In the genomic region with DNA sequence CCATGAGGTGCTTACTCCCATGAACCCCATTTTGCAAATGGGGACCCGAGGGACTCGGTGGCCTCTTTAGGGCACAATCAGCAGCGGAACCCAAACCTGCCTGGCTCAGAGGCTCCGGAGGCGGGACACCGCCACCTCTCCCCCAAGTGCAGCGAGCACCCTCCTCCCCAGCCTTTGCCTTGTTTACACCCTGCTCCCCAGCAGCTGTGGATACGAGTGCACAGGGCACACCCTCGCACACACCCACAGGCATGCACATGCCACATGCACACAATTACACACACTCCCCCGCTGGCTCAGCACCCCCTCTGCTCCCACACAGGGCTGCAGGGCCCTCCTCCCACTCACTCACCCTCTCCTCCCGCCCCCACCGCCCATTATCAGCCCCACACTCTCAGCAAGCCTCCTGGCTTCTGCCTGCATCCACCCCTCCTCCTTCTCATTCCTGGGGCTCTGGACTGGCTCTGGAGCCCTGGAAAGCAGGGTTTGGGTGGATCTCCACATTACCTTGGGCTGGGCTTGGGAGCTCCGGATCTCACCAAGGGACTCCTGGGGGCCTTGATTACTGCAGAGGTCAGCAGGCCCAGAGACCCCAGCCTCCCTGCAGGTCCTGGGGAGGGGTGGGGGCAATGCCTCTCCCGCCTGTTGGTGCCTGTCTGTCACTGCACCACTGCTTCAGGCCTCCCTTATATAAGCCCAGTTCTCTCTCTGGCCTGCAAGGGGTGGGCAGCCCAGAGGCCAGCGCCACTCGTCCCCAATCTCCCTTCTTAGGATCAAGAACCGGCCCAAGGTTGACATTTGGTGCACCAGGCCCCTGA, we compare ENCODE assay signal across 1 cellular context.
TF ChIP-seq lines count a peak whose summit lies in the region.

No MANE protein-coding gene starts in this region.

TF ChIP-seq in K562, 482 proteins besides CTCF, POLR2A, EP300 and RAD21 (continued from another document):
- TF ChIP-seq HEY1 (CRISPR knock-in tag; IDR thresholded peaks at IDR 0.05; ENCODE audit: borderline replicate concordance) (no peak), ZNF263 (CRISPR knock-in tag; IDR thresholded peaks at IDR 0.05; ENCODE audit: borderline replicate concordance) (peak; percentile 87), ZSCAN32 (CRISPR knock-in tag; IDR thresholded peaks at IDR 0.05) (no peak), FOXA3 (CRISPR knock-in tag; conservative IDR thresholded peaks at IDR 0.05 in 1 of 2, IDR thresholded peaks at IDR 0.05 in 1 of 2) (peak in 1 of 2 experiments; percentile 86; a peak in 1 of 4 replicates), POLR3A (IDR thresholded peaks at IDR 0.05; ENCODE audit: borderline replicate concordance, extremely low read depth, insufficient read depth, insufficient read length) (no peak), NEUROD1 (IDR thresholded peaks at IDR 0.05; ENCODE audit: borderline replicate concordance, low read depth, low read length, partially characterized antibody) (no peak), ETV5 (CRISPR knock-in tag; IDR thresholded peaks at IDR 0.05; ENCODE audit: low read depth) (no peak), SMAD4 (CRISPR knock-in tag; conservative IDR thresholded peaks at IDR 0.05) (no peak), MTA3 (IDR thresholded peaks at IDR 0.05; ENCODE audit: borderline replicate concordance) (no peak), ETV1 (tag; conservative IDR thresholded peaks at IDR 0.05; ENCODE audit: low read depth) (no peak), L3MBTL2 (IDR thresholded peaks at IDR 0.05) (peak; percentile 55; the same call in 1 of the 2 replicates), KLF16 (IDR thresholded peaks at IDR 0.05) (0 out of 2 replicates have a peak, but pooled peaks have one; percentile 52), ZFPM2 (CRISPR knock-in tag; IDR thresholded peaks at IDR 0.05) (no peak)
- TF ChIP-seq, protein P1, sequence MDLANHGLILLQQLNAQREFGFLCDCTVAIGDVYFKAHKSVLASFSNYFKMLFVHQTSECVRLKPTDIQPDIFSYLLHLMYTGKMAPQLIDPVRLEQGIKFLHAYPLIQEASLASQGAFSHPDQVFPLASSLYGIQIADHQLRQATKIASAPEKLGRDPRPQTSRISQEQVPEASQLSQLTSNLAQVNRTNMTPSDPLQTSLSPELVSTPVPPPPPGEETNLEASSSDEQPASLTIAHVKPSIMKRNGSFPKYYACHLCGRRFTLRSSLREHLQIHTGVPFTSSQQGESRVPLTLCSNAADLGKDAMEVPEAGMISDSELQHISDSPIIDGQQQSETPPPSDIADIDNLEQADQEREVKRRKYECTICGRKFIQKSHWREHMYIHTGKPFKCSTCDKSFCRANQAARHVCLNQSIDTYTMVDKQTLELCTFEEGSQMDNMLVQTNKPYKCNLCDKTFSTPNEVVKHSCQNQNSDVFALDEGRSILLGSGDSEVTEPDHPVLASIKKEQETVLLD (IDR thresholded peaks at IDR 0.05), result no peak
